In genomic region chr2:58046585-58047372, GRCh38 we compare ENCODE assay signal across 1 cellular context.
A peak's percentile ranks its signal among the peaks of the same experiment; 100 is the strongest.
TF ChIP-seq lines count a peak whose summit lies in the region.

Gene VRK2, plus strand, starts transcription at chr2:58046806. Its CDS starts 2,026 bp downstream, at chr2:58048832.

TF ChIP-seq in K562, 482 proteins besides CTCF, POLR2A, EP300 and RAD21 (continued from another document and continues in another):
- no peak for TF ChIP-seq MITF (IDR thresholded peaks at IDR 0.05)
- no peak for TF ChIP-seq RBM22 (IDR thresholded peaks at IDR 0.05; ENCODE audit: low read depth, low read length, poor library complexity, severe bottlenecking)
- no peak for TF ChIP-seq CSDE1 (IDR thresholded peaks at IDR 0.05)
- TF ChIP-seq ZEB2 (IDR thresholded peaks at IDR 0.05): no peak
- 0 out of 2 replicates have a peak, but pooled peaks have one; percentile 3 for TF ChIP-seq JUND (IDR thresholded peaks at IDR 0.05; ENCODE audit: borderline replicate concordance, low read depth, low read length)
- TF ChIP-seq JUND (tag; IDR thresholded peaks at IDR 0.05; ENCODE audit: borderline replicate concordance, low read depth, low read length): peak; percentile 27; the same call in 1 of the 3 replicates
- no peak for TF ChIP-seq TCF15 (CRISPR knock-in tag; IDR thresholded peaks at IDR 0.05)
- peak; percentile 87 for TF ChIP-seq SP1 (CRISPR knock-in tag; IDR thresholded peaks at IDR 0.05)
- TF ChIP-seq TOE1 (IDR thresholded peaks at IDR 0.05; ENCODE audit: borderline replicate concordance): no peak; the same call in 1 of the 2 replicates
- no peak for TF ChIP-seq TOE1 (CRISPR knock-in tag; IDR thresholded peaks at IDR 0.05; ENCODE audit: borderline replicate concordance, low read depth)
- no peak for TF ChIP-seq C11orf30 (IDR thresholded peaks at IDR 0.05; ENCODE audit: low read depth)
- TF ChIP-seq RB1 (IDR thresholded peaks at IDR 0.05; ENCODE audit: low read depth): peak; percentile 77
- peak; percentile 100 for TF ChIP-seq ZFX (CRISPR knock-in tag; IDR thresholded peaks at IDR 0.05)
- TF ChIP-seq MXI1 (IDR thresholded peaks at IDR 0.05; ENCODE audit: low read depth, low read length): no peak
- TF ChIP-seq ELK1 (CRISPR knock-in tag; IDR thresholded peaks at IDR 0.05): no peak
- peak; percentile 86 for TF ChIP-seq CHD1 (IDR thresholded peaks at IDR 0.05; ENCODE audit: low read length)
- TF ChIP-seq ZNF384 (IDR thresholded peaks at IDR 0.05; ENCODE audit: low read depth, low read length): no peak
- TF ChIP-seq U2AF2 (optimal IDR thresholded peaks at IDR 0.05; ENCODE audit: low read depth, low read length): no peak
- TF ChIP-seq ATF2 (CRISPR knock-in tag; IDR thresholded peaks at IDR 0.05): no peak
- no peak; the same call in 1 of the 2 replicates for TF ChIP-seq ILF3 (IDR thresholded peaks at IDR 0.05; ENCODE audit: borderline replicate concordance)
- no peak for TF ChIP-seq ZNF121 (CRISPR knock-in tag; conservative IDR thresholded peaks at IDR 0.05)
- no peak for TF ChIP-seq TEAD2 (tag; IDR thresholded peaks at IDR 0.05)
- TF ChIP-seq CREM (IDR thresholded peaks at IDR 0.05; ENCODE audit: low read depth): peak; percentile 64
- TF ChIP-seq NBN (IDR thresholded peaks at IDR 0.05; ENCODE audit: low read depth): 0 out of 2 replicates have a peak, but pooled peaks have one; percentile 40
- no peak for TF ChIP-seq ZNF277 (CRISPR knock-in tag; IDR thresholded peaks at IDR 0.05; ENCODE audit: borderline replicate concordance)
- peak in 1 of 2 experiments; percentile 60; a peak in 2 of 4 replicates for TF ChIP-seq RCOR1 (IDR thresholded peaks at IDR 0.05; ENCODE audit: borderline replicate concordance in 1 of 2, low read depth in 2 of 2, low read length in 2 of 2)
- TF ChIP-seq JUNB (CRISPR knock-in tag; conservative IDR thresholded peaks at IDR 0.05): no peak
- TF ChIP-seq ZNF174 (CRISPR knock-in tag; IDR thresholded peaks at IDR 0.05): no peak
- no peak for TF ChIP-seq CHD2 (IDR thresholded peaks at IDR 0.05; ENCODE audit: low read depth, low read length)
- no peak for TF ChIP-seq ZFP1 (CRISPR knock-in tag; IDR thresholded peaks at IDR 0.05)
- no peak for TF ChIP-seq HINFP (tag; conservative IDR thresholded peaks at IDR 0.05; ENCODE audit: low read depth)
- no peak for TF ChIP-seq PHB (CRISPR knock-in tag; IDR thresholded peaks at IDR 0.05)
- no peak for TF ChIP-seq SRSF7 (optimal IDR thresholded peaks at IDR 0.05; ENCODE audit: low read depth, low read length)
- TF ChIP-seq ZNF592 (IDR thresholded peaks at IDR 0.05): peak; percentile 88
- TF ChIP-seq MEIS2 (IDR thresholded peaks at IDR 0.05; ENCODE audit: partially characterized antibody): peak; percentile 45
- no peak for TF ChIP-seq HDAC3 (IDR thresholded peaks at IDR 0.05; ENCODE audit: borderline replicate concordance, partially characterized antibody)
- TF ChIP-seq CBX5 (IDR thresholded peaks at IDR 0.05; ENCODE audit: borderline replicate concordance, low read depth): peak; percentile 45; the same call in 1 of the 2 replicates
- TF ChIP-seq SNRNP70 (optimal IDR thresholded peaks at IDR 0.05; ENCODE audit: low read depth, low read length): no peak
- TF ChIP-seq DLX4 (CRISPR knock-in tag; IDR thresholded peaks at IDR 0.05): no peak
- TF ChIP-seq LCOR (CRISPR knock-in tag; IDR thresholded peaks at IDR 0.05): peak; percentile 25; the same call in 1 of the 2 replicates
- no peak for TF ChIP-seq DDX20 (tag; IDR thresholded peaks at IDR 0.05; ENCODE audit: low read depth)
- TF ChIP-seq CC2D1A (IDR thresholded peaks at IDR 0.05): no peak
- no peak for TF ChIP-seq ZNF253 (CRISPR knock-in tag; conservative IDR thresholded peaks at IDR 0.05)
- TF ChIP-seq ZNF184 (CRISPR knock-in tag; IDR thresholded peaks at IDR 0.05): no peak
- no peak; the same call in 1 of the 2 replicates for TF ChIP-seq STAT5A (IDR thresholded peaks at IDR 0.05; ENCODE audit: borderline replicate concordance, low read length)
- TF ChIP-seq TSC22D4 (tag; IDR thresholded peaks at IDR 0.05): no peak
- TF ChIP-seq FUS (optimal IDR thresholded peaks at IDR 0.05; ENCODE audit: low read depth, low read length): peak; percentile 21
- TF ChIP-seq NR2C1 (IDR thresholded peaks at IDR 0.05): peak; percentile 97
- TF ChIP-seq NR2C1 (tag; IDR thresholded peaks at IDR 0.05): peak; percentile 98
- TF ChIP-seq PHTF2 (CRISPR knock-in tag; IDR thresholded peaks at IDR 0.05): no peak
- TF ChIP-seq ZNF551 (CRISPR knock-in tag; IDR thresholded peaks at IDR 0.05): no peak
- TF ChIP-seq STAT5B (CRISPR knock-in tag; IDR thresholded peaks at IDR 0.05): no peak
- TF ChIP-seq CREB1 (IDR thresholded peaks at IDR 0.05): peak; percentile 41
- no peak; the same call in 1 of the 2 replicates for TF ChIP-seq CREB1 (CRISPR knock-in tag; IDR thresholded peaks at IDR 0.05)
- no peak for TF ChIP-seq NR4A1 (CRISPR knock-in tag; IDR thresholded peaks at IDR 0.05)
- TF ChIP-seq NR4A1 (tag; IDR thresholded peaks at IDR 0.05): no peak
- TF ChIP-seq ERF (CRISPR knock-in tag; IDR thresholded peaks at IDR 0.05): 0 out of 2 replicates have a peak, but pooled peaks have one; percentile 29
- TF ChIP-seq OTX1 (CRISPR knock-in tag; IDR thresholded peaks at IDR 0.05): no peak
- TF ChIP-seq ZNF311 (CRISPR knock-in tag; IDR thresholded peaks at IDR 0.05): no peak
- TF ChIP-seq KDM5B (IDR thresholded peaks at IDR 0.05; ENCODE audit: insufficient replicate concordance, low read depth, low read length): peak; percentile 82
- TF ChIP-seq TCF7 (IDR thresholded peaks at IDR 0.05; ENCODE audit: borderline replicate concordance): no peak; the same call in 1 of the 2 replicates
- no peak for TF ChIP-seq FOXA3 (CRISPR knock-in tag; conservative IDR thresholded peaks at IDR 0.05 in 1 of 2, IDR thresholded peaks at IDR 0.05 in 1 of 2)
- TF ChIP-seq SIX5 (IDR thresholded peaks at IDR 0.05; ENCODE audit: borderline replicate concordance in 1 of 2, insufficient read depth in 1 of 2, low read depth in 1 of 2, low read length in 2 of 2): no peak
- peak; percentile 49; the same call in 1 of the 2 replicates for TF ChIP-seq MTA2 (IDR thresholded peaks at IDR 0.05; ENCODE audit: low read depth)
- peak in 1 of 2 experiments; percentile 17; a peak in 1 of 3 replicates for TF ChIP-seq CBX3 (IDR thresholded peaks at IDR 0.05; ENCODE audit: borderline replicate concordance in 1 of 2, low read length in 2 of 2)
- TF ChIP-seq KLF1 (tag; IDR thresholded peaks at IDR 0.05): peak; percentile 50
- TF ChIP-seq E2F4 (CRISPR knock-in tag; IDR thresholded peaks at IDR 0.05; ENCODE audit: low read depth): no peak; the same call in 1 of the 2 replicates
- no peak for TF ChIP-seq MTF1 (CRISPR knock-in tag; IDR thresholded peaks at IDR 0.05; ENCODE audit: borderline replicate concordance)
